ENCODE assay signal across 9 cellular contexts in the genomic region with DNA sequence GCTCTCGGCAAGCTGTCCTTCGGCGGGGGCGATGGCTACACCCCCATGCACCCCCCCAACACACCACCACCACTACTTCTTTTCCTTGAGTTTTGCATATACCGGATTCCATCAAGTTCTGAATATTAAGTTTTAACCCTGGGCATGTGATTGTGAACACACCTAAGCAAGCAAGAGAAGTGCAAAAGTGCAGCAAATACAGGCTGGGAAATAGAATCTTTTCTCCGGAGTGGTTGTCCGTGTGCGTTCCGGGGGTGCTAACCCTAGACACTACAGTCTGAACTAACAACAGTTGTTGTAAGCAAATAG. TPM values are rescaled to one million over a fixed set of nuclear protein-coding genes. Genes with fewer than 3 reads are reported as not detected.
A peak's percentile ranks its signal among the peaks of the same experiment; 100 is the strongest.
DNase-seq lines count a peak whose midpoint lies in the region; ATAC-seq and TF ChIP-seq lines count a peak whose summit lies in the region.
"Had no signal": no experiment of that assay in that cellular context is flagged by ENCODE, and none has a peak within 500 bp of the region (broad histone marks: within the 10 kb centered on the region; RNA-seq: fewer than 3 reads in every experiment).

No MANE protein-coding gene starts in this region.

- H3K27ac Mint-ChIP-seq in T-helper 17 cell, result no peak overlapping the region

- intact Hi-C loops in sigmoid colon (cut with DNase I), result loop anchor here (2.0 to 5.0 kb wide), 3 partner anchors 59 to 192 kb away; partner anchors contain the start of gene ME3

- ATAC-seq in T-helper 17 cell (no peak), HG03196 (IDR thresholded peaks at IDR 0.05; ENCODE audit: unreplicated experiment) (no peak)

- no peak for TF ChIP-seq POLR2A in sigmoid colon (IDR thresholded peaks at IDR 0.05)

- H3K27me3 ChIP-seq in H7 (ENCODE audit: control insufficient read depth, insufficient read depth, low read length), result peaks cover 15% of the 10 kb centered on the region
- H3K27me3 ChIP-seq in sigmoid colon, result no peaks in the 10 kb centered on the region
- H3K27me3 ChIP-seq in effector memory CD4-positive, alpha-beta T cell (replicated peaks; ENCODE audit: control insufficient read depth, insufficient read depth, low read length, poor library complexity, severe bottlenecking), result peaks cover 8% of the 10 kb centered on the region

- H3K36me3 Mint-ChIP-seq in T-helper 17 cell (ENCODE audit: low read depth), result peaks cover 4% of the 10 kb centered on the region

- H3K36me3 ChIP-seq in H7 (replicated peaks; ENCODE audit: control insufficient read depth, insufficient read depth, low read length), result no peaks in the 10 kb centered on the region
- H3K36me3 ChIP-seq in sigmoid colon, result no peaks in the 10 kb centered on the region
- H3K36me3 ChIP-seq in effector memory CD4-positive, alpha-beta T cell (ENCODE audit: control insufficient read depth, insufficient read depth, low read length), result no peaks in the 10 kb centered on the region
- H3K36me3 ChIP-seq: neutrophil had no signal

- H3K4me1 Mint-ChIP-seq in T-helper 17 cell, result peaks cover 6% of the 10 kb centered on the region

- H3K4me1 ChIP-seq in sigmoid colon, result peaks cover 0 to 53% (median 45%) of the 10 kb centered on the region in 4 donors
- no peaks in the 10 kb centered on the region for H3K4me1 ChIP-seq in effector memory CD4-positive, alpha-beta T cell (ENCODE audit: control insufficient read depth, insufficient read depth, low read length, poor library complexity, severe bottlenecking)

- DNase-seq in H7 (no peak), T-helper 17 cell (no peak), glomerular visceral epithelial cell (ENCODE audit: extremely low spot score) (peak; percentile 21), sigmoid colon (no peak), NCI-H187 treated with DMSO at 0.1 percent for 48 hours (lab: John Stamatoyannopoulos, UW) (no peak), putamen (ENCODE audit: low spot score) (no peak)
- no peak for DNase-seq in effector memory CD4-positive, alpha-beta T cell

- H3K4me3 Mint-ChIP-seq in T-helper 17 cell, result peak overlapping the region; percentile 55

- peak overlapping the region; percentile 82 to 94 (median 90) for H3K27ac ChIP-seq in sigmoid colon
- no peak overlapping the region for H3K27ac ChIP-seq in effector memory CD4-positive, alpha-beta T cell (ENCODE audit: insufficient read depth, low read length, poor library complexity, severe bottlenecking)
- H3K27ac ChIP-seq: neutrophil had no signal

- no peak for TF ChIP-seq CTCF in sigmoid colon (IDR thresholded peaks at IDR 0.05)

- WGBS in sigmoid colon, 2 donors, result 3 to 8% methylated on average over 9 of the region's 9 CpGs

- H3K27me3 Mint-ChIP-seq in T-helper 17 cell, result peaks cover 75% of the 10 kb centered on the region

- no peaks in the 10 kb centered on the region for H3K9me3 ChIP-seq in T-helper 17 cell (ENCODE audit: control insufficient read depth, low read length, poor library complexity, severe bottlenecking)
- H3K9me3 ChIP-seq in sigmoid colon, result no peaks in the 10 kb centered on the region
- H3K9me3 ChIP-seq in effector memory CD4-positive, alpha-beta T cell (ENCODE audit: control insufficient read depth, low read length), result no peaks in the 10 kb centered on the region
- H3K9me3 ChIP-seq: neutrophil had no signal

- no peak for TF ChIP-seq EP300 in sigmoid colon (IDR thresholded peaks at IDR 0.05)

- H3K4me3 ChIP-seq in H7 (ENCODE audit: insufficient read depth, low read depth, low read length) (peak overlapping the region; percentile 53), sigmoid colon (peak overlapping the region; percentile 69 to 91 (median 81))
- no peak overlapping the region for H3K4me3 ChIP-seq in effector memory CD4-positive, alpha-beta T cell (ENCODE audit: insufficient read depth, low read depth, low read length, poor library complexity, severe bottlenecking)

RNA-seq across cellular contexts. Expression of gene PRSS23, which starts 0.6 kb away (rescaled TPM):
- 2.7 and 3.7 TPM in 2 replicates for total RNA-seq in H7 (2014; rRNA removed; shearing (Covaris generic))
- total RNA-seq in T-helper 17 cell (not detected), sigmoid colon (100 to 1,000 TPM in 3 of 4 donors, 10 to 100 TPM in 1; 78.5 to 183 (median 120) TPM)
- 10 to 100 TPM; 25.2 to 32.4 (median 32.2) TPM for polyA plus RNA-seq in sigmoid colon

Comparison
In these comparisons a context has a peak if more than half of its experiments do, and no peak if none do; other contexts are left out.
1. RNA of gene PRSS23, which starts 0.6 kb away (total RNA-seq): 78.5 to 183 TPM in sigmoid colon; 2.7 to 3.7 TPM in H7 and not detected in T-helper 17 cell; every median in the first group is over 10 times any median in the second.